8 cellular contexts compared by ENCODE assay signal in the genomic region with DNA sequence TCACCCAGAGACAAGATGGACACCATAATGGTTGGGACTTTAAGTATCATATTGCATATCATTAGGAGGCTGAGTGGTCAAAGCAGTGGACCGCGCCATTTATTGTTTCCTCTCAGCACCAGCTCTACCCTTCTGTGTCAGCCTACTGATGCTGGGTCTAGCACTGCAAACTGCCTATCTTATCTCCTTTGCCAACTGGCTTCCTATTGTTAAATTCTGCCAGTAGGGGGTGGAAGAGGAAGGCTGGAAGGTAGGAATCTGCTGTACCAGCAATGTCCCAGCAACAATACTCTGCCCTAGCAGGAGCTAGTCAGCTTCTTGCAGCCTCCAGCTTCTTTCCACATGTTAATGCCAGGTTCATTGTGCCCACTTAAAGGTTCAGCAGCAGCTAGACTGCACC.
A peak's percentile ranks its signal among the peaks of the same experiment; 100 is the strongest.
DNase-seq lines count a peak whose midpoint lies in the region; ATAC-seq and TF ChIP-seq lines count a peak whose summit lies in the region.

No MANE protein-coding gene starts in this region.

- no peaks in the 10 kb centered on the region for H3K36me3 Mint-ChIP-seq in endothelial cell (ENCODE audit: low read depth, unreplicated experiment)
- no peaks in the 10 kb centered on the region for H3K36me3 Mint-ChIP-seq in activated naive CD8-positive, alpha-beta T cell treated with anti-CD3 and anti-CD28 coated beads for 36 hours

- DNase-seq in EH (ENCODE audit: low read depth), result peak; percentile 0
- DNase-seq in H4 (ENCODE audit: low spot score), result peak; percentile 37
- DNase-seq in kidney tubule cell (ENCODE audit: low spot score), result peak; percentile 40
- DNase-seq in endothelial cell (ENCODE audit: low spot score), result no peak
- DNase-seq in NCI-H526 treated with DMSO at 0.1 percent for 48 hours (lab: John Stamatoyannopoulos, UW), result no peak
- no peak for DNase-seq in activated naive CD8-positive, alpha-beta T cell treated with anti-CD3 and anti-CD28 coated beads for 36 hours

- peaks cover 1% of the 10 kb centered on the region for H3K27me3 Mint-ChIP-seq in endothelial cell (ENCODE audit: unreplicated experiment)
- H3K27me3 Mint-ChIP-seq in activated naive CD8-positive, alpha-beta T cell treated with anti-CD3 and anti-CD28 coated beads for 36 hours, result peaks cover 5% of the 10 kb centered on the region

- H3K27ac Mint-ChIP-seq in endothelial cell (ENCODE audit: unreplicated experiment), result no peak overlapping the region
- H3K27ac Mint-ChIP-seq in activated naive CD8-positive, alpha-beta T cell treated with anti-CD3 and anti-CD28 coated beads for 36 hours, result no peak overlapping the region

- no peak overlapping the region for H3K4me3 Mint-ChIP-seq in endothelial cell (ENCODE audit: unreplicated experiment)
- H3K4me3 Mint-ChIP-seq in activated naive CD8-positive, alpha-beta T cell treated with anti-CD3 and anti-CD28 coated beads for 36 hours, result no peak overlapping the region

- ATAC-seq in SK-N-SH treated with all-trans-retinoic acid at 6 μM for 48 hours (peak; percentile 40; the same call in 2 of the 3 replicates), GM18909 (IDR thresholded peaks at IDR 0.05; ENCODE audit: poor library complexity, unreplicated experiment) (no peak)

- H3K9me3 Mint-ChIP-seq in endothelial cell (ENCODE audit: unreplicated experiment), result no peaks in the 10 kb centered on the region
- H3K9me3 Mint-ChIP-seq in activated naive CD8-positive, alpha-beta T cell treated with anti-CD3 and anti-CD28 coated beads for 36 hours, result no peaks in the 10 kb centered on the region

- no peaks in the 10 kb centered on the region for H3K4me1 Mint-ChIP-seq in endothelial cell (ENCODE audit: unreplicated experiment)
- no peaks in the 10 kb centered on the region for H3K4me1 Mint-ChIP-seq in activated naive CD8-positive, alpha-beta T cell treated with anti-CD3 and anti-CD28 coated beads for 36 hours

- TF ChIP-seq CTCF in endothelial cell (IDR thresholded peaks at IDR 0.05; ENCODE audit: unreplicated experiment), result no peak

TF ChIP-seq in SK-N-SH treated with all-trans-retinoic acid at 6 μM for 48 hours, 23 proteins besides CTCF, POLR2A, EP300 and RAD21:
- TF ChIP-seq ARNTL (CRISPR knock-in tag; IDR thresholded peaks at IDR 0.05; ENCODE audit: borderline replicate concordance, low read depth), result no peak
- TF ChIP-seq ZNF70 (CRISPR knock-in tag; IDR thresholded peaks at IDR 0.05), result no peak
- TF ChIP-seq ZNF8 (CRISPR knock-in tag; IDR thresholded peaks at IDR 0.05), result no peak
- TF ChIP-seq GLIS3 (CRISPR knock-in tag; IDR thresholded peaks at IDR 0.05), result no peak
- TF ChIP-seq TOX (CRISPR knock-in tag; IDR thresholded peaks at IDR 0.05; ENCODE audit: borderline replicate concordance), result no peak
- TF ChIP-seq, protein P1, sequence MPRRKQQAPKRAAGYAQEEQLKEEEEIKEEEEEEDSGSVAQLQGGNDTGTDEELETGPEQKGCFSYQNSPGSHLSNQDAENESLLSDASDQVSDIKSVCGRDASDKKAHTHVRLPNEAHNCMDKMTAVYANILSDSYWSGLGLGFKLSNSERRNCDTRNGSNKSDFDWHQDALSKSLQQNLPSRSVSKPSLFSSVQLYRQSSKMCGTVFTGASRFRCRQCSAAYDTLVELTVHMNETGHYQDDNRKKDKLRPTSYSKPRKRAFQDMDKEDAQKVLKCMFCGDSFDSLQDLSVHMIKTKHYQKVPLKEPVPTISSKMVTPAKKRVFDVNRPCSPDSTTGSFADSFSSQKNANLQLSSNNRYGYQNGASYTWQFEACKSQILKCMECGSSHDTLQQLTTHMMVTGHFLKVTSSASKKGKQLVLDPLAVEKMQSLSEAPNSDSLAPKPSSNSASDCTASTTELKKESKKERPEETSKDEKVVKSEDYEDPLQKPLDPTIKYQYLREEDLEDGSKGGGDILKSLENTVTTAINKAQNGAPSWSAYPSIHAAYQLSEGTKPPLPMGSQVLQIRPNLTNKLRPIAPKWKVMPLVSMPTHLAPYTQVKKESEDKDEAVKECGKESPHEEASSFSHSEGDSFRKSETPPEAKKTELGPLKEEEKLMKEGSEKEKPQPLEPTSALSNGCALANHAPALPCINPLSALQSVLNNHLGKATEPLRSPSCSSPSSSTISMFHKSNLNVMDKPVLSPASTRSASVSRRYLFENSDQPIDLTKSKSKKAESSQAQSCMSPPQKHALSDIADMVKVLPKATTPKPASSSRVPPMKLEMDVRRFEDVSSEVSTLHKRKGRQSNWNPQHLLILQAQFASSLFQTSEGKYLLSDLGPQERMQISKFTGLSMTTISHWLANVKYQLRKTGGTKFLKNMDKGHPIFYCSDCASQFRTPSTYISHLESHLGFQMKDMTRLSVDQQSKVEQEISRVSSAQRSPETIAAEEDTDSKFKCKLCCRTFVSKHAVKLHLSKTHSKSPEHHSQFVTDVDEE (CRISPR knock-in tag; IDR thresholded peaks at IDR 0.05), result no peak
- TF ChIP-seq RARB (CRISPR knock-in tag; IDR thresholded peaks at IDR 0.05), result no peak
- no peak for TF ChIP-seq ISL1 (CRISPR knock-in tag; IDR thresholded peaks at IDR 0.05)
- TF ChIP-seq CSDC2 (CRISPR knock-in tag; IDR thresholded peaks at IDR 0.05), result no peak

Comparison
In these comparisons a context has a peak if more than half of its experiments do, and no peak if none do; other contexts are left out.
1. DNase-seq: peak in EH (single experiment), H4 (single experiment) and kidney tubule cell (single experiment); none in endothelial cell (single experiment), NCI-H526 treated with DMSO at 0.1 percent for 48 hours (single experiment) and activated naive CD8-positive, alpha-beta T cell treated with anti-CD3 and anti-CD28 coated beads for 36 hours (single experiment).